24 cellular contexts compared by ENCODE assay signal in genomic region chr11:102829671-102830070, GRCh38. TPM values are rescaled to one million over a fixed set of nuclear protein-coding genes. Genes with fewer than 3 reads are reported as not detected.
"Had no signal": no experiment of that assay in that cellular context is flagged by ENCODE, and none has a peak within 500 bp of the region (broad histone marks: within the 10 kb centered on the region; RNA-seq: fewer than 3 reads in every experiment).

No MANE protein-coding gene starts in this region.

- H3K4me3 ChIP-seq: cardiac muscle cell, left lung, sigmoid colon, thoracic aorta, upper lobe of right lung had no signal

- H3K27me3 ChIP-seq: cardiac muscle cell, sigmoid colon, upper lobe of right lung had no signal

- H3K4me3 Mint-ChIP-seq: activated naive CD8-positive, alpha-beta T cell; dendritic cell treated with granulocyte-macrophage colony-stimulating factor and Interleukin-4, amounts not matched to agents 40 ng/mL and 50 ng/mL, for 4 days; nephron; stimulated activated effector memory CD8-positive, alpha-beta T cell treated with anti-CD3 and anti-CD28 coated beads, Interleukin-12 subunit alpha, Interleukin-12 subunit beta, amount 100 ng/mL, for 72 hours had no signal

- H3K4me1 ChIP-seq: left lung, upper lobe of right lung had no signal

- H3K4me1 Mint-ChIP-seq: nephron; stimulated activated effector memory CD8-positive, alpha-beta T cell treated with anti-CD3 and anti-CD28 coated beads, Interleukin-12 subunit alpha, Interleukin-12 subunit beta, amount 100 ng/mL, for 72 hours had no signal

- ATAC-seq: left lung; stimulated activated effector memory CD8-positive, alpha-beta T cell treated with anti-CD3 and anti-CD28 coated beads, Interleukin-12 subunit alpha, Interleukin-12 subunit beta, amount 100 ng/mL, for 72 hours; upper lobe of right lung had no signal

- H3K9me3 ChIP-seq: sigmoid colon, thoracic aorta, upper lobe of right lung had no signal

- H3K27ac Mint-ChIP-seq: activated naive CD8-positive, alpha-beta T cell; dendritic cell treated with granulocyte-macrophage colony-stimulating factor and Interleukin-4, amounts not matched to agents 40 ng/mL and 50 ng/mL, for 4 days; nephron; stimulated activated effector memory CD8-positive, alpha-beta T cell treated with anti-CD3 and anti-CD28 coated beads, Interleukin-12 subunit alpha, Interleukin-12 subunit beta, amount 100 ng/mL, for 72 hours had no signal

- H3K36me3 ChIP-seq: cardiac muscle cell, left lung, sigmoid colon, thoracic aorta, upper lobe of right lung had no signal

- H3K9me3 Mint-ChIP-seq: dendritic cell treated with granulocyte-macrophage colony-stimulating factor and Interleukin-4, amounts not matched to agents 40 ng/mL and 50 ng/mL, for 4 days; stimulated activated effector memory CD8-positive, alpha-beta T cell treated with anti-CD3 and anti-CD28 coated beads, Interleukin-12 subunit alpha, Interleukin-12 subunit beta, amount 100 ng/mL, for 72 hours had no signal

- H3K36me3 Mint-ChIP-seq: stimulated activated effector memory CD8-positive, alpha-beta T cell treated with anti-CD3 and anti-CD28 coated beads, Interleukin-12 subunit alpha, Interleukin-12 subunit beta, amount 100 ng/mL, for 72 hours had no signal

- DNase-seq: activated CD4-positive, alpha-beta T cell treated with anti-CD3 and anti-CD28 coated beads for 1 hour; activated CD8-positive, alpha-beta memory T cell treated with anti-CD3 and anti-CD28 coated beads for 24 hours; activated CD8-positive, alpha-beta memory T cell treated with anti-CD3 and anti-CD28 coated beads, Interleukin-2, amount 50 U/mL, for 48 hours; activated gamma-delta T cell; effector memory CD4-positive, alpha-beta T cell; foreskin melanocyte; left lung; midbrain; nucleus accumbens; posterior cingulate gyrus; sigmoid colon; stimulated activated CD4-positive, alpha-beta T cell treated with anti-CD3 and anti-CD28 coated beads, Interleukin-4, amount 100 ng/mL, for 24 hours; T1000; upper lobe of right lung had no signal

- H3K27ac ChIP-seq: cardiac muscle cell, left lung, sigmoid colon, thoracic aorta, upper lobe of right lung had no signal

RNA-seq across cellular contexts. Expression of gene MMP3, which starts 13.7 kb away (rescaled TPM):
- total RNA-seq: cardiac muscle cell, chondrocyte, kidney epithelial cell, lung microvascular endothelial cell, renal cortical epithelial cell, upper lobe of right lung had no signal
- polyA plus RNA-seq: cardiac muscle cell had no signal

RNA-seq across cellular contexts. Expression of gene MMP1, which starts 31.7 kb away (rescaled TPM):
- total RNA-seq: cardiac muscle cell had no signal

RNA-seq across cellular contexts. Expression of gene MMP12, which starts 45.1 kb away (rescaled TPM):
- total RNA-seq: cardiac muscle cell, kidney epithelial cell, lung microvascular endothelial cell, thoracic aorta had no signal
- polyA plus RNA-seq: cardiac muscle cell had no signal

RNA-seq across cellular contexts. Expression of gene MMP10, which starts 49.2 kb away (rescaled TPM):
- total RNA-seq: cardiac muscle cell, sigmoid colon, thoracic aorta had no signal
- polyA plus RNA-seq: cardiac muscle cell had no signal
